11 cellular contexts compared by ENCODE assay signal in the genomic region with DNA sequence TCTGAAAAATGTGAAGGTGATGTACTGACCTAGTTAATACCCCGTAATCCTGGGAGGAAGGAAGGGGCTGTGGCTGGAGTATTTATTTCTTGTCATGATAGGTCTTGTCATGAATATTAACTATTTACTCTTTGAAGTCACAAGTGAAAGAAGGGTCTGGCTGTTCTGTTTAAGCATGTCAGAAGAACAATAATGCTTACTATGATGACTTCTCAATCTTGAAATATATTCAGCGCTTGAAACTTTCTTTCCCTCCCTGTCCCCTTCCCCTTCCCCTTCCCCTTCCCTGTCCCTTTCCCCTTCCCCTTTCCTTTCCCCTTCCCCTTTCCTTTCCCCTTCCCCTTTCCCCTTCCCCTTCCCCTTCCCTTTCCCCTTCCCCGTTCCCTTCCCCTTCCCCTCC.
"Had no signal": no experiment of that assay in that cellular context is flagged by ENCODE, and none has a peak within 500 bp of the region (broad histone marks: within the 10 kb centered on the region; RNA-seq: fewer than 3 reads in every experiment).

No MANE protein-coding gene starts in this region.

- ATAC-seq: GM23338, HCT116 had no signal

- FAIRE-seq: H1, H54 had no signal

- H3K4me2 ChIP-seq: GM23338 had no signal

- DNase-seq: GM23248, GOT3, H7, H9, HCEC 1CT, HFFc6 had no signal

- H3K27ac Mint-ChIP-seq: GM23338, H9, HFFc6 had no signal

- H3K36me3 ChIP-seq: HAP-1 had no signal

- H3K4me1 ChIP-seq: HAP-1 had no signal

- H3K9me3 ChIP-seq: HAP-1 had no signal

- H3K9me3 Mint-ChIP-seq: HFFc6 had no signal

- H3K9ac ChIP-seq: GM23248 had no signal

- H3K27ac ChIP-seq: GM23248 had no signal

- H2AFZ ChIP-seq: GM23248, GM23338 had no signal

- H3K4me3 Mint-ChIP-seq: GM23338, H9, HFFc6 had no signal

- H3K4me3 ChIP-seq: GM23248, GM23338, HAP-1 had no signal
